ENCODE assay signal across 8 cellular contexts in the genomic region with DNA sequence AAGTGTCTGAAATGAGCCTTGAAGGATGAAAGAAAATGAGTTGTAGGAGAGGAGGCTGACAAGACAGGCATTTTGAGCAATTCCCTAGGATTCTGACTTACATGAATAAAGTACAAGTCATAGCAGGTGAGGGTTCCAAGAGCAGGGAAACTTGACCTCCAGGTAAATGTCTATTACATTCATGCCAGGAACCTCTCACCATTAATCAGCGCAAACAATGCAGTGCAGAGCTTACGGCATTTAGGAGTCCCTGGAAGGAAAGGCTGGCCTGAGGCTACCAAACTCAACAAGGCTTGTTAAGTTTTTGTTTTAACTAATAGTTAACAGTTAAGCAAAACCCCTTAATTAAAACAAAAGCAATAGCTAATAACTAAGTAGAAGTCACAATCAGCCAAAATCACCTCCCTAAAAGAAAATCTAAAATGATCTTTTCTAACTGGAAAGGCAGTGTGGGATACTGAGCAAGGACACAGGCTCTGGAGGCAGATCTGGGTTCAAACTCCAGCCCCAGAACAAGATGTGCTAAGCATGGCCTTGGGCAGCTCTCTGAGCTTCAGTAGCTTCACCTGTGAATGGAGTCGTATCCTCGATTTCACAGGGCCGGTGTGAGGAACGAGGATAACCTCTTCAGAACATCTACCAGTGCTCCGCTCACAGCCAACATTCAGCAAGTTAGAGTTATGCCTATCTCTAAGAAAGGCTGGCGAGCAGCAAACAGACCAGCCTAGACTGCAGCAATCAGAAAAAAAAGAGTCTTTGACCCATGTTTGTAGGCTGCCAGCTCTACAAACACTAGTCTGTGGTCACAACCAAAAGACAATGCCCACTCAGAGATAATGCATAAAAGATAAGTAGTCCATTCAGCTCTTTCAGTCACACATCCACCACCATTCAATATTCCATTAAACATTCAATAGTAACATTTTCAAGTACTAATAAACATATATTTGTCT. TPM values are rescaled to one million over a fixed set of nuclear protein-coding genes. Genes with fewer than 3 reads are reported as not detected.
DNase-seq lines count a peak whose midpoint lies in the region; ATAC-seq and TF ChIP-seq lines count a peak whose summit lies in the region.

No MANE protein-coding gene starts in this region.

- H3K27me3 Mint-ChIP-seq in activated T-helper 1 cell treated with anti-CD3 and anti-CD28 coated beads, Interleukin-12 subunit alpha, Interleukin-12 subunit beta, Interleukin-2, Interleukin-4 antibody, amounts not matched to agents 30 ng/mL and 10 ng/mL and 1 ng/mL, durations not matched to agents 14 hours and 24 hours and 36 hours (ENCODE audit: insufficient read depth): no peaks in the 10 kb centered on the region

- H3K27me3 ChIP-seq in vagina: no peaks in the 10 kb centered on the region

- H3K36me3 ChIP-seq in vagina: no peaks in the 10 kb centered on the region

- H3K4me3 ChIP-seq in vagina (no peak overlapping the region), foreskin fibroblast (ENCODE audit: low read depth in 1 of 2, low read length in 2 of 2) (no peak overlapping the region)

- H3K36me3 Mint-ChIP-seq in activated T-helper 1 cell treated with anti-CD3 and anti-CD28 coated beads, Interleukin-12 subunit alpha, Interleukin-12 subunit beta, Interleukin-2, Interleukin-4 antibody, amounts not matched to agents 30 ng/mL and 10 ng/mL and 1 ng/mL, durations not matched to agents 14 hours and 24 hours and 36 hours (ENCODE audit: low read depth): peaks cover 19% of the 10 kb centered on the region

- peak overlapping the region; percentile 18 for H3K27ac ChIP-seq in vagina

- intact Hi-C loops in Right ventricle myocardium superior (cut with DNase I): no loop called here
- intact Hi-C loops in left cardiac atrium (cut with DNase I): no loop called here
- intact Hi-C loops in activated T-helper 1 cell treated with anti-CD3 and anti-CD28 coated beads, Interleukin-12 subunit alpha, Interleukin-12 subunit beta, Interleukin-2, Interleukin-4 antibody, amounts not matched to agents 30 ng/mL and 10 ng/mL and 1 ng/mL, durations not matched to agents 14 hours and 24 hours and 36 hours (cut with micrococcal nuclease): no loop called here
- intact Hi-C loops in vagina (cut with DNase I): no loop called here

- H3K4me1 ChIP-seq in vagina: peaks cover 56% of the 10 kb centered on the region

- H3K27ac Mint-ChIP-seq in activated T-helper 1 cell treated with anti-CD3 and anti-CD28 coated beads, Interleukin-12 subunit alpha, Interleukin-12 subunit beta, Interleukin-2, Interleukin-4 antibody, amounts not matched to agents 30 ng/mL and 10 ng/mL and 1 ng/mL, durations not matched to agents 14 hours and 24 hours and 36 hours: peak overlapping the region; percentile 11

- TF ChIP-seq POLR2A in vagina (IDR thresholded peaks at IDR 0.05): no peak

- no peak for TF ChIP-seq CTCF in vagina (IDR thresholded peaks at IDR 0.05)
- no peak for TF ChIP-seq CTCF in foreskin fibroblast (IDR thresholded peaks at IDR 0.05; ENCODE audit: low read depth, low read length)

- DNase-seq in Right ventricle myocardium superior: no peak
- DNase-seq in left cardiac atrium: no peak
- no peak for DNase-seq in activated T-helper 1 cell treated with anti-CD3 and anti-CD28 coated beads, Interleukin-12 subunit alpha, Interleukin-12 subunit beta, Interleukin-2, Interleukin-4 antibody, amounts not matched to agents 30 ng/mL and 10 ng/mL and 1 ng/mL, durations not matched to agents 14 hours and 24 hours and 36 hours (ENCODE audit: low spot score)
- peak; percentile 66 for DNase-seq in left lobe of liver (ENCODE audit: low spot score)
- DNase-seq in vagina (ENCODE audit: extremely low spot score in 2 of 2): no peak
- DNase-seq in foreskin fibroblast: no peak

- ATAC-seq in Right ventricle myocardium superior (ENCODE audit: poor library complexity) (peak; percentile 33), left cardiac atrium (no peak), left lobe of liver (peak; percentile 81), GM19452 (IDR thresholded peaks at IDR 0.05; ENCODE audit: unreplicated experiment) (no peak), GM21515 (IDR thresholded peaks at IDR 0.05; ENCODE audit: unreplicated experiment) (no peak)

- no peak overlapping the region for H3K4me3 Mint-ChIP-seq in activated T-helper 1 cell treated with anti-CD3 and anti-CD28 coated beads, Interleukin-12 subunit alpha, Interleukin-12 subunit beta, Interleukin-2, Interleukin-4 antibody, amounts not matched to agents 30 ng/mL and 10 ng/mL and 1 ng/mL, durations not matched to agents 14 hours and 24 hours and 36 hours

- peaks cover 50% of the 10 kb centered on the region for H3K4me1 Mint-ChIP-seq in activated T-helper 1 cell treated with anti-CD3 and anti-CD28 coated beads, Interleukin-12 subunit alpha, Interleukin-12 subunit beta, Interleukin-2, Interleukin-4 antibody, amounts not matched to agents 30 ng/mL and 10 ng/mL and 1 ng/mL, durations not matched to agents 14 hours and 24 hours and 36 hours (ENCODE audit: low read depth)

- H3K9me3 Mint-ChIP-seq in activated T-helper 1 cell treated with anti-CD3 and anti-CD28 coated beads, Interleukin-12 subunit alpha, Interleukin-12 subunit beta, Interleukin-2, Interleukin-4 antibody, amounts not matched to agents 30 ng/mL and 10 ng/mL and 1 ng/mL, durations not matched to agents 14 hours and 24 hours and 36 hours: peaks cover 5% of the 10 kb centered on the region

- H3K9me3 ChIP-seq in vagina: peaks cover 3% of the 10 kb centered on the region

RNA-seq across cellular contexts. Expression of a gene that starts 16.9 kb away (rescaled TPM):
- total RNA-seq in Right ventricle myocardium superior: 98.3 TPM
- 10 to 100 TPM; 51.7 to 92.3 TPM for total RNA-seq in left cardiac atrium
- 57.9 and 59.1 TPM in 2 replicates for total RNA-seq in activated T-helper 1 cell treated with anti-CD3 and anti-CD28 coated beads, Interleukin-12 subunit alpha, Interleukin-12 subunit beta, Interleukin-2, Interleukin-4 antibody, amounts not matched to agents 30 ng/mL and 10 ng/mL and 1 ng/mL, durations not matched to agents 14 hours and 24 hours and 36 hours
- total RNA-seq in left lobe of liver: 12.7 TPM
- total RNA-seq in vagina: 43.0 TPM

RNA-seq across cellular contexts. Expression of a gene that starts 47.7 kb away (rescaled TPM):
- total RNA-seq in Right ventricle myocardium superior (21.1 TPM), left cardiac atrium (10 to 100 TPM; 21.2 to 33.1 TPM), left lobe of liver (14.8 TPM), vagina (31.4 TPM)
- 7.6 and 8.8 TPM in 2 replicates for total RNA-seq in activated T-helper 1 cell treated with anti-CD3 and anti-CD28 coated beads, Interleukin-12 subunit alpha, Interleukin-12 subunit beta, Interleukin-2, Interleukin-4 antibody, amounts not matched to agents 30 ng/mL and 10 ng/mL and 1 ng/mL, durations not matched to agents 14 hours and 24 hours and 36 hours

Comparison
In these comparisons a context has a peak if more than half of its experiments do, and no peak if none do; other contexts are left out.
1. ATAC-seq: peak in Right ventricle myocardium superior (single experiment) and left lobe of liver (single experiment); none in left cardiac atrium (0 of 2), GM19452 (single experiment) and GM21515 (single experiment).